In the genomic region with DNA sequence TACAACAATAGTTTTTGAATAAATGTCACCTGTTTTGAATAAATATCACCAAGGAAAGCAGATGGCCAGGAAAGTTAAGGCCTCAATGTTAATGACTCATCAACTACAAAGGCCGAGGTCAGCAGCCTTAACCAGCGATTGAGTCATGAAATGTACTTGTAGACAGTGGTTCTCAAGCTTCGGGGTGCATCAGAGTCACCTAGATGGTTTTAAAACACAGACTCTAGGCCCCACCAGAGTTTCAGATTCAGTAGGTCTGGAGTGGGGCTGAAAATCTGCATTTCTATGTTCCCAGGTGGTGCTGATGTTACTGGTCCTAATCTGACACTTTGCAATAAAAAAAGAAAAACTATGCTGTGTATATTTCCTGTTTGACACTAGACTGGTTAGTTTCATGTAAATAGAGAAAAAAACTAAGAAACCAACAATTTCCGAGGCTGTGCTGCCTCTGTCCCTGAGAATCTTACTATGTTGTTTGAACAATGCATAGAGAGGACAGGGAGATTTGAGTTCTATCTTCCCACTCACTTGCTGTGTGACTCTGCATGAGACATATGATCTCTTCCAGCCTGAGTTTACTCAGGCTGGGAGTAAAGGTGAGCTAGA, we compare ENCODE assay signal across 1 cellular context.
TF ChIP-seq lines count a peak whose summit lies in the region.

No MANE protein-coding gene starts in this region.

TF ChIP-seq in K562, 482 proteins besides CTCF, POLR2A, EP300 and RAD21 (continues in another document):
- TF ChIP-seq IRF2 (CRISPR knock-in tag; IDR thresholded peaks at IDR 0.05) (no peak), CEBPB (tag; IDR thresholded peaks at IDR 0.05) (peak; percentile 36; the same call in 1 of the 2 replicates), L3MBTL2 (IDR thresholded peaks at IDR 0.05) (peak; percentile 69), ZNF347 (CRISPR knock-in tag; IDR thresholded peaks at IDR 0.05; ENCODE audit: low read depth) (no peak), MAFK (IDR thresholded peaks at IDR 0.05; ENCODE audit: low read length) (peak; percentile 67), CBFA2T2 (conservative IDR thresholded peaks at IDR 0.05) (peak; percentile 83), FOXJ2 (tag; IDR thresholded peaks at IDR 0.05) (peak; percentile 62; the same call in 1 of the 2 replicates), SMARCC2 (IDR thresholded peaks at IDR 0.05; ENCODE audit: low read depth) (peak; percentile 96), TCF7 (IDR thresholded peaks at IDR 0.05; ENCODE audit: borderline replicate concordance) (peak; percentile 97), MAFG (tag; conservative IDR thresholded peaks at IDR 0.05) (peak; percentile 83), STAT5A (IDR thresholded peaks at IDR 0.05; ENCODE audit: borderline replicate concordance, low read length) (peak; percentile 55; the same call in 1 of the 2 replicates), TAL1 (IDR thresholded peaks at IDR 0.05) (peak; percentile 86), CCNT2 (IDR thresholded peaks at IDR 0.05; ENCODE audit: borderline replicate concordance, extremely low read depth, insufficient read length, low read depth, low read length) (peak; percentile 27), NCOA2 (IDR thresholded peaks at IDR 0.05; ENCODE audit: partially characterized antibody in 2 of 2) (peak in 1 of 2 experiments; percentile 40), FOS (IDR thresholded peaks at IDR 0.05; ENCODE audit: extremely low read depth, insufficient read length) (peak; percentile 77), HDAC3 (IDR thresholded peaks at IDR 0.05; ENCODE audit: borderline replicate concordance, partially characterized antibody) (peak; percentile 49), TRIM24 (IDR thresholded peaks at IDR 0.05) (peak; percentile 77 to 84), RBM22 (IDR thresholded peaks at IDR 0.05; ENCODE audit: low read depth, low read length, poor library complexity, severe bottlenecking) (no peak), NR2F6 (CRISPR knock-in tag; IDR thresholded peaks at IDR 0.05) (no peak), MAZ (CRISPR knock-in tag; conservative IDR thresholded peaks at IDR 0.05 in 1 of 2, IDR thresholded peaks at IDR 0.05 in 1 of 2) (0 out of 4 replicates have a peak, but pooled peaks have one; percentile 4 to 31), EGR1 (conservative IDR thresholded peaks at IDR 0.05) (no peak), SMARCA4 (IDR thresholded peaks at IDR 0.05) (peak; percentile 97), TAF15 (IDR thresholded peaks at IDR 0.05; ENCODE audit: low read depth, low read length) (no peak), CAMTA2 (CRISPR knock-in tag; conservative IDR thresholded peaks at IDR 0.05) (no peak), HMG20A (CRISPR knock-in tag; conservative IDR thresholded peaks at IDR 0.05) (no peak), STAG1 (CRISPR knock-in tag; IDR thresholded peaks at IDR 0.05; ENCODE audit: borderline replicate concordance) (no peak), SLC30A9 (CRISPR knock-in tag; IDR thresholded peaks at IDR 0.05) (no peak), GABPB1 (CRISPR knock-in tag; IDR thresholded peaks at IDR 0.05) (no peak), ZNF197 (CRISPR knock-in tag; IDR thresholded peaks at IDR 0.05; ENCODE audit: low read depth) (no peak), FOXK2 (conservative IDR thresholded peaks at IDR 0.05 in 1 of 2, IDR thresholded peaks at IDR 0.05 in 1 of 2; ENCODE audit: low read depth in 2 of 2) (peak in 1 of 2 experiments; percentile 24; a peak in 2 of 4 replicates), MTA1 (IDR thresholded peaks at IDR 0.05; ENCODE audit: borderline replicate concordance) (peak; percentile 71), HMBOX1 (IDR thresholded peaks at IDR 0.05) (peak; percentile 99), PTBP1 (IDR thresholded peaks at IDR 0.05; ENCODE audit: low read depth, low read length) (no peak), ZSCAN29 (IDR thresholded peaks at IDR 0.05) (peak; percentile 41; the same call in 1 of the 2 replicates), TEAD1 (CRISPR knock-in tag; IDR thresholded peaks at IDR 0.05) (0 out of 4 replicates have a peak, but pooled peaks of 1 of the 2 experiments have one; percentile 17), BCLAF1 (IDR thresholded peaks at IDR 0.05; ENCODE audit: borderline replicate concordance in 1 of 2, control insufficient read depth in 1 of 2, low read depth in 2 of 2, low read length in 1 of 2) (0 out of 4 replicates have a peak, but pooled peaks of 1 of the 2 experiments have one; percentile 42), CREBBP (IDR thresholded peaks at IDR 0.05; ENCODE audit: low read depth, low read length) (no peak), NCOA4 (IDR thresholded peaks at IDR 0.05; ENCODE audit: partially characterized antibody) (no peak), ARHGAP35 (IDR thresholded peaks at IDR 0.05; ENCODE audit: partially characterized antibody) (no peak), TEAD4 (IDR thresholded peaks at IDR 0.05; ENCODE audit: low read length) (peak; percentile 90), TEAD4 (CRISPR knock-in tag; IDR thresholded peaks at IDR 0.05; ENCODE audit: borderline replicate concordance) (no peak), GATAD2B (IDR thresholded peaks at IDR 0.05; ENCODE audit: borderline replicate concordance) (peak; percentile 84), RUNX1 (IDR thresholded peaks at IDR 0.05; ENCODE audit: low read depth) (no peak), SMAD2 (IDR thresholded peaks at IDR 0.05; ENCODE audit: low read depth, low read length) (no peak), HES1 (IDR thresholded peaks at IDR 0.05; ENCODE audit: low read depth) (no peak), NR2C2 (CRISPR knock-in tag; IDR thresholded peaks at IDR 0.05) (no peak), NR2C2 (tag; IDR thresholded peaks at IDR 0.05) (peak; percentile 79), HDGF (IDR thresholded peaks at IDR 0.05) (0 out of 2 replicates have a peak, but pooled peaks have one; percentile 17), ZNF224 (CRISPR knock-in tag; IDR thresholded peaks at IDR 0.05) (no peak), HNRNPL (IDR thresholded peaks at IDR 0.05; ENCODE audit: low read depth, low read length) (no peak), POLR2AphosphoS5 (IDR thresholded peaks at IDR 0.05; ENCODE audit: control insufficient read depth, insufficient read depth, low read depth, low read length) (peak; percentile 69), CBFA2T3 (IDR thresholded peaks at IDR 0.05) (peak; percentile 90), TGIF2 (CRISPR knock-in tag; IDR thresholded peaks at IDR 0.05) (no peak), FOXM1 (IDR thresholded peaks at IDR 0.05; ENCODE audit: low read depth) (peak; percentile 60), FOXM1 (CRISPR knock-in tag; IDR thresholded peaks at IDR 0.05; ENCODE audit: low read depth) (no peak), CBX1 (IDR thresholded peaks at IDR 0.05; ENCODE audit: low read depth) (0 out of 2 replicates have a peak, but pooled peaks have one; percentile 18), JUND (IDR thresholded peaks at IDR 0.05; ENCODE audit: borderline replicate concordance, low read depth, low read length) (peak; percentile 98), JUND (tag; IDR thresholded peaks at IDR 0.05; ENCODE audit: borderline replicate concordance, low read depth, low read length) (peak; percentile 99), FOXA3 (CRISPR knock-in tag; conservative IDR thresholded peaks at IDR 0.05 in 1 of 2, IDR thresholded peaks at IDR 0.05 in 1 of 2) (no peak; a peak in 1 of 4 replicates), NCOA1 (IDR thresholded peaks at IDR 0.05; ENCODE audit: low read depth) (peak; percentile 58; the same call in 1 of the 2 replicates), BMI1 (IDR thresholded peaks at IDR 0.05; ENCODE audit: low read length) (no peak), HDAC1 (IDR thresholded peaks at IDR 0.05) (peak in 1 of 2 experiments; percentile 70; a peak in 2 of 4 replicates), ZNF780A (CRISPR knock-in tag; IDR thresholded peaks at IDR 0.05) (no peak), PTTG1 (tag; IDR thresholded peaks at IDR 0.05; ENCODE audit: low read depth) (no peak), MYNN (IDR thresholded peaks at IDR 0.05) (no peak), MYNN (CRISPR knock-in tag; IDR thresholded peaks at IDR 0.05) (no peak), KLF16 (IDR thresholded peaks at IDR 0.05) (peak; percentile 69)
- TF ChIP-seq, protein P1, sequence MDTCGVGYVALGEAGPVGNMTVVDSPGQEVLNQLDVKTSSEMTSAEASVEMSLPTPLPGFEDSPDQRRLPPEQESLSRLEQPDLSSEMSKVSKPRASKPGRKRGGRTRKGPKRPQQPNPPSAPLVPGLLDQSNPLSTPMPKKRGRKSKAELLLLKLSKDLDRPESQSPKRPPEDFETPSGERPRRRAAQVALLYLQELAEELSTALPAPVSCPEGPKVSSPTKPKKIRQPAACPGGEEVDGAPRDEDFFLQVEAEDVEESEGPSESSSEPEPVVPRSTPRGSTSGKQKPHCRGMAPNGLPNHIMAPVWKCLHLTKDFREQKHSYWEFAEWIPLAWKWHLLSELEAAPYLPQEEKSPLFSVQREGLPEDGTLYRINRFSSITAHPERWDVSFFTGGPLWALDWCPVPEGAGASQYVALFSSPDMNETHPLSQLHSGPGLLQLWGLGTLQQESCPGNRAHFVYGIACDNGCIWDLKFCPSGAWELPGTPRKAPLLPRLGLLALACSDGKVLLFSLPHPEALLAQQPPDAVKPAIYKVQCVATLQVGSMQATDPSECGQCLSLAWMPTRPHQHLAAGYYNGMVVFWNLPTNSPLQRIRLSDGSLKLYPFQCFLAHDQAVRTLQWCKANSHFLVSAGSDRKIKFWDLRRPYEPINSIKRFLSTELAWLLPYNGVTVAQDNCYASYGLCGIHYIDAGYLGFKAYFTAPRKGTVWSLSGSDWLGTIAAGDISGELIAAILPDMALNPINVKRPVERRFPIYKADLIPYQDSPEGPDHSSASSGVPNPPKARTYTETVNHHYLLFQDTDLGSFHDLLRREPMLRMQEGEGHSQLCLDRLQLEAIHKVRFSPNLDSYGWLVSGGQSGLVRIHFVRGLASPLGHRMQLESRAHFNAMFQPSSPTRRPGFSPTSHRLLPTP (IDR thresholded peaks at IDR 0.05; ENCODE audit: borderline replicate concordance, extremely low read depth, insufficient read length): no peak
- TF ChIP-seq, protein P2, sequence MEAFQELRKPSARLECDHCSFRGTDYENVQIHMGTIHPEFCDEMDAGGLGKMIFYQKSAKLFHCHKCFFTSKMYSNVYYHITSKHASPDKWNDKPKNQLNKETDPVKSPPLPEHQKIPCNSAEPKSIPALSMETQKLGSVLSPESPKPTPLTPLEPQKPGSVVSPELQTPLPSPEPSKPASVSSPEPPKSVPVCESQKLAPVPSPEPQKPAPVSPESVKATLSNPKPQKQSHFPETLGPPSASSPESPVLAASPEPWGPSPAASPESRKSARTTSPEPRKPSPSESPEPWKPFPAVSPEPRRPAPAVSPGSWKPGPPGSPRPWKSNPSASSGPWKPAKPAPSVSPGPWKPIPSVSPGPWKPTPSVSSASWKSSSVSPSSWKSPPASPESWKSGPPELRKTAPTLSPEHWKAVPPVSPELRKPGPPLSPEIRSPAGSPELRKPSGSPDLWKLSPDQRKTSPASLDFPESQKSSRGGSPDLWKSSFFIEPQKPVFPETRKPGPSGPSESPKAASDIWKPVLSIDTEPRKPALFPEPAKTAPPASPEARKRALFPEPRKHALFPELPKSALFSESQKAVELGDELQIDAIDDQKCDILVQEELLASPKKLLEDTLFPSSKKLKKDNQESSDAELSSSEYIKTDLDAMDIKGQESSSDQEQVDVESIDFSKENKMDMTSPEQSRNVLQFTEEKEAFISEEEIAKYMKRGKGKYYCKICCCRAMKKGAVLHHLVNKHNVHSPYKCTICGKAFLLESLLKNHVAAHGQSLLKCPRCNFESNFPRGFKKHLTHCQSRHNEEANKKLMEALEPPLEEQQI (IDR thresholded peaks at IDR 0.05): peak; percentile 91
- TF ChIP-seq, protein P3, sequence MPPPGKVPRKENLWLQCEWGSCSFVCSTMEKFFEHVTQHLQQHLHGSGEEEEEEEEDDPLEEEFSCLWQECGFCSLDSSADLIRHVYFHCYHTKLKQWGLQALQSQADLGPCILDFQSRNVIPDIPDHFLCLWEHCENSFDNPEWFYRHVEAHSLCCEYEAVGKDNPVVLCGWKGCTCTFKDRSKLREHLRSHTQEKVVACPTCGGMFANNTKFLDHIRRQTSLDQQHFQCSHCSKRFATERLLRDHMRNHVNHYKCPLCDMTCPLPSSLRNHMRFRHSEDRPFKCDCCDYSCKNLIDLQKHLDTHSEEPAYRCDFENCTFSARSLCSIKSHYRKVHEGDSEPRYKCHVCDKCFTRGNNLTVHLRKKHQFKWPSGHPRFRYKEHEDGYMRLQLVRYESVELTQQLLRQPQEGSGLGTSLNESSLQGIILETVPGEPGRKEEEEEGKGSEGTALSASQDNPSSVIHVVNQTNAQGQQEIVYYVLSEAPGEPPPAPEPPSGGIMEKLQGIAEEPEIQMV (tag; conservative IDR thresholded peaks at IDR 0.05; ENCODE audit: low read depth): no peak
